1 cellular context compared by ENCODE assay signal in genomic region chr17:50222922-50223321, GRCh38.
TF ChIP-seq lines count a peak whose summit lies in the region.

No MANE protein-coding gene starts in this region.

TF ChIP-seq in A549, 52 proteins besides CTCF, POLR2A, EP300 and RAD21 (continued from another document):
- TF ChIP-seq, protein P1, sequence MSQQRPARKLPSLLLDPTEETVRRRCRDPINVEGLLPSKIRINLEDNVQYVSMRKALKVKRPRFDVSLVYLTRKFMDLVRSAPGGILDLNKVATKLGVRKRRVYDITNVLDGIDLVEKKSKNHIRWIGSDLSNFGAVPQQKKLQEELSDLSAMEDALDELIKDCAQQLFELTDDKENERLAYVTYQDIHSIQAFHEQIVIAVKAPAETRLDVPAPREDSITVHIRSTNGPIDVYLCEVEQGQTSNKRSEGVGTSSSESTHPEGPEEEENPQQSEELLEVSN (IDR thresholded peaks at IDR 0.05; ENCODE audit: borderline replicate concordance, low read depth): no peak
- TF ChIP-seq FOSB (CRISPR knock-in tag; IDR thresholded peaks at IDR 0.05): no peak
- no peak for TF ChIP-seq CBX2 (IDR thresholded peaks at IDR 0.05; ENCODE audit: borderline replicate concordance, low read depth)
- no peak for TF ChIP-seq RARB (CRISPR knock-in tag; IDR thresholded peaks at IDR 0.05)
- no peak for TF ChIP-seq SREBF2 (IDR thresholded peaks at IDR 0.05)
- TF ChIP-seq EHMT2 (IDR thresholded peaks at IDR 0.05; ENCODE audit: low read depth): no peak
- no peak for TF ChIP-seq HOXB5 (CRISPR knock-in tag; IDR thresholded peaks at IDR 0.05)
- TF ChIP-seq ZC3H11A (IDR thresholded peaks at IDR 0.05): no peak
TF ChIP-seq in A549: peak in this region for 0.
